In genomic region chr2:239694487-239694886, GRCh38 we compare ENCODE assay signal across 18 cellular contexts.
"Had no signal": no experiment of that assay in that cellular context is flagged by ENCODE, and none has a peak within 500 bp of the region (broad histone marks: within the 10 kb centered on the region; RNA-seq: fewer than 3 reads in every experiment).

No MANE protein-coding gene starts in this region.

- H3K27me3 ChIP-seq: gastrocnemius medialis, neural progenitor cell, sigmoid colon, transverse colon, upper lobe of right lung, uterus had no signal

- H3K27ac ChIP-seq: gastrocnemius medialis, left lung, neural progenitor cell, prostate gland, sigmoid colon, transverse colon, upper lobe of right lung, uterus had no signal

- H3K4me3 ChIP-seq: gastrocnemius medialis, left lung, neural progenitor cell, prostate gland, sigmoid colon, transverse colon, upper lobe of right lung, uterus had no signal

- H3K9ac ChIP-seq: neural progenitor cell had no signal

- ATAC-seq: gastrocnemius medialis; left lung; naive thymus-derived CD4-positive, alpha-beta T cell; right cardiac atrium; upper lobe of right lung had no signal

- DNase-seq: cerebellar nuclear complex; effector memory CD4-positive, alpha-beta T cell; erythroblast; gastrocnemius medialis; kidney; left lung; mesenchymal stem cell; midbrain; naive thymus-derived CD4-positive, alpha-beta T cell; right cardiac atrium; sigmoid colon; stimulated activated CD4-positive, alpha-beta T cell treated with anti-CD3 and anti-CD28 coated beads, Interleukin-4, amount 100 ng/mL, for 24 hours; stimulated activated naive CD4-positive, alpha-beta T cell treated with Interleukin-2 at 50 U/mL for 16 hours; transverse colon; uterus had no signal

- H3K36me3 ChIP-seq: gastrocnemius medialis, left lung, neural progenitor cell, prostate gland, sigmoid colon, transverse colon, upper lobe of right lung, uterus had no signal

- H2AFZ ChIP-seq: neural progenitor cell had no signal

- H3K9me3 ChIP-seq: gastrocnemius medialis, left lung, prostate gland, sigmoid colon, transverse colon, upper lobe of right lung, uterus had no signal

- H3K4me1 ChIP-seq: left lung, neural progenitor cell, prostate gland, sigmoid colon, transverse colon, upper lobe of right lung, uterus had no signal

- H3K4me2 ChIP-seq: neural progenitor cell had no signal
